ENCODE assay signal across 8 cellular contexts in the genomic region with DNA sequence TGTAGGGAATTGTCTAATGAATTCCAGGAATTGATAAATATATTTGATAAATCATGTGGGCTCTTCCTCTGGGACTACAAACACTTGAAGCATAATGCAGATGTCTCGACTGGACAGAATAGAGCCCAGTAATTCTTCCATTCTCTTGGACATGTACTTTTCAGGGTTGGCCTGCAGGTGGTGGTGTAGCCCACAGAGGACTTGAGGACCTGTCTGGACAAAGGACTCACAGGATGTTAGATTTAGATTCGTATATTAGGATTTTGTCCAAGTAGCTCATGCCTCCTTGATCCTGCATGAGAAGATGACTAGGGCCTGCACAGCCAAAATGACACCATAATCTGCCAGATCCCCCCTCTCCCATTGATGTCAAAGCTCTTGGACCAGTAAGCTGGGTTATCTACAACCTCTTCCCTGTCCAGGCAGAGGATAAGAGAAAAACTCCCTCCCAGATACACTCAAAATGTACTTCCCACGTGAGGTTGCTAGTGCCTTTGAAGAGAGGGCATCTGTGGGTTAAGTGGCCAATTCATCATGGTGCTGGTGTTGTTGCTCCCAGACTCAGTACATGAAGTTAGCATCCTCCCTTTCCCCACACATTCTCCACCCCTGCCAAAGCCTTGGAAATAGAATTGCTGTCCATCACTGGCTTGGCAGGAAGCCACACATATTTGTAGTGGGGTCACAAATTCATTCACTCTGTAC.
DNase-seq lines count a peak whose midpoint lies in the region; ATAC-seq lines count a peak whose summit lies in the region.

No MANE protein-coding gene starts in this region.

- no peaks in the 10 kb centered on the region for H3K36me3 ChIP-seq in GM23248 (ENCODE audit: low read depth)

- peaks cover 10% of the 10 kb centered on the region for H3K4me1 ChIP-seq in GM23248 (ENCODE audit: insufficient read depth)

- 47 to 53% methylated on average over 3 of the region's 3 CpGs for WGBS in GM23248 (ENCODE audit: low coverage in 1 of 2, low lambda C conversion rate in 2 of 2, missing lambda C conversion rate in 2 of 2), 2 experiments

- no peak overlapping the region for H3K4me2 ChIP-seq in GM23248 (ENCODE audit: unreplicated experiment)

- H2AFZ ChIP-seq in GM23248: no peak overlapping the region

- no peaks in the 10 kb centered on the region for H3K9me2 ChIP-seq in GM23248 (ENCODE audit: insufficient read depth)

- no peak overlapping the region for H3K9ac ChIP-seq in GM23248

- no peak for ATAC-seq in GM19328 (IDR thresholded peaks at IDR 0.05; ENCODE audit: unreplicated experiment)

- in situ Hi-C loops in GM23248 (cut with MboI): no loop called here

- H3F3A ChIP-seq in GM23248 (ENCODE audit: insufficient read depth): no peaks in the 10 kb centered on the region

- H3K27ac ChIP-seq in GM23248: no peak overlapping the region

- H4K20me1 ChIP-seq in GM23248 (ENCODE audit: insufficient read depth): no peaks in the 10 kb centered on the region

- H3K79me2 ChIP-seq in GM23248 (ENCODE audit: insufficient read depth): no peaks in the 10 kb centered on the region

- H3K27me3 ChIP-seq in GM23248 (replicated peaks; ENCODE audit: insufficient read depth): no peaks in the 10 kb centered on the region

- DNase-seq in GM03348 (ENCODE audit: low spot score): peak; percentile 70
- DNase-seq in GM23248: peak; percentile 74
- peak; percentile 37 for DNase-seq in NCI-H1436 (lab: John Stamatoyannopoulos, UW)
- DNase-seq in UCSD-AML1 (lab: John Stamatoyannopoulos, UW; ENCODE audit: unreplicated experiment): peak; percentile 39
- DNase-seq in cerebellum (ENCODE audit: low spot score): peak; percentile 53
- DNase-seq in left kidney (ENCODE audit: low read depth, low spot score): peak; percentile 81
- peak; percentile 15 for DNase-seq in stimulated activated CD8-positive, alpha-beta memory T cell treated with anti-CD3 and anti-CD28 coated beads, Interleukin-15, amount 100 ng/mL, for 1 hour (ENCODE audit: low read depth)

- H3K4me3 ChIP-seq in GM23248: no peak overlapping the region

- no peaks in the 10 kb centered on the region for H3K9me3 ChIP-seq in GM23248 (ENCODE audit: low read depth)

Comparison
In these comparisons a context has a peak if more than half of its experiments do, and no peak if none do; other contexts are left out.
1. DNase-seq: peak in every context shown above with its lines; median percentile 81 in left kidney; 74 in GM23248; 70 in GM03348; 53 in cerebellum; 39 in UCSD-AML1; 37 in NCI-H1436; 15 in stimulated activated CD8-positive, alpha-beta memory T cell treated with anti-CD3 and anti-CD28 coated beads, Interleukin-15, amount 100 ng/mL, for 1 hour.